8 cellular contexts compared by ENCODE assay signal in the genomic region with DNA sequence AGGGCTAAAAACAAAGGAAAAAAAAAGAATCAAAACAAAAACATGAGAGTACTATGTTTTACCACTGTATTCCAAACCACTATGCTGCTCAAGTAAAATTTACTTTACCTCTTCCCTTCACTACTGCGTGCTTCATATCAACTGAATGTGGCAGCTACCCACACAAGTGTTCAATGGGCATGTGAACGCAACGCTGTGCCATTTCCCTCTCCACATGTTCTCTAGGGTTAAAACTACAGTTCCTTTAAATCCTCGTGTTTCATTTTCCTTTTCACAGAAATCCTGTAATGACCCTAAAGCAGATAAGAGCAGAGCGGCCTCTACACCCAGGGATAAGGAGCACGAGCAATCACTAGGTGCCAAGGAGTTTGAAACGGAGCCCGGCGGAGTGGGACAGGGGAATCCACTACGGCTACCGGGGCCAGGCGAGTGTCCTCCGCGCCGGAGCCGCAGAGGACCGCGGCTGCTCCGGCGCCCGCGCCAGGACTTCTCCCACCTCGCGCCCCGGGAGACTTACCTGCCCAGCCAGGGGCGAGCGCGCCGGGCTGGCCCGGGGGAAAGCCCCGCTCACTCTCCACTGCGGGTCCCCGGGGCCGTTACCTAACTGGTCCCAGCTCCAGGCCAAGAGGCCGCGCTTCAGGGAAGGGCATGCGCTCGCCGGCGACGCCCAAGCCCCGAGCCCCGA.
DNase-seq lines count a peak whose midpoint lies in the region; ATAC-seq and TF ChIP-seq lines count a peak whose summit lies in the region.

No MANE protein-coding gene starts in this region.

- no peak for TF ChIP-seq CTCF in HFF-Myc (IDR thresholded peaks at IDR 0.05; ENCODE audit: low read depth, low read length, missing control alignments)
- no peak for TF ChIP-seq CTCF in choroid plexus epithelial cell (conservative IDR thresholded peaks at IDR 0.05; ENCODE audit: low read depth, low read length)

- no peaks in the 10 kb centered on the region for H3K27me3 ChIP-seq in layer of hippocampus (ENCODE audit: control insufficient read depth, insufficient read depth, low read length)

- H3K27ac ChIP-seq in layer of hippocampus (ENCODE audit: low read depth, low read length) = peak overlapping the region; percentile 86

- DNase-seq in EH (ENCODE audit: low read depth) = peak; percentile 50
- DNase-seq in HFF-Myc (ENCODE audit: extremely low read depth, low read depth) = no peak
- peak; percentile 10 for DNase-seq in NCI-H1417 treated with DMSO at 0.1 percent for 48 hours (lab: John Stamatoyannopoulos, UW)
- peak; percentile 55 for DNase-seq in activated CD4-positive, CD25-positive, alpha-beta regulatory T cell treated with anti-CD3 and anti-CD28 coated beads, Interleukin-2, amount 50 U/mL, for 72 hours
- peak; percentile 43 for DNase-seq in choroid plexus epithelial cell (ENCODE audit: low read depth)
- DNase-seq in stimulated activated CD4-positive, alpha-beta T cell treated with anti-CD3 and anti-CD28 coated beads, Interleukin-15, amount 100 ng/mL, for 24 hours = peak; percentile 55

- no peak for ATAC-seq in GM19351 (IDR thresholded peaks at IDR 0.05; ENCODE audit: unreplicated experiment)

- peak overlapping the region; percentile 87 for H3K4me3 ChIP-seq in HFF-Myc (replicated peaks; ENCODE audit: low read depth, low read length)
- peak overlapping the region; percentile 79 for H3K4me3 ChIP-seq in choroid plexus epithelial cell (ENCODE audit: low read depth, low read length)
